In the genomic region with DNA sequence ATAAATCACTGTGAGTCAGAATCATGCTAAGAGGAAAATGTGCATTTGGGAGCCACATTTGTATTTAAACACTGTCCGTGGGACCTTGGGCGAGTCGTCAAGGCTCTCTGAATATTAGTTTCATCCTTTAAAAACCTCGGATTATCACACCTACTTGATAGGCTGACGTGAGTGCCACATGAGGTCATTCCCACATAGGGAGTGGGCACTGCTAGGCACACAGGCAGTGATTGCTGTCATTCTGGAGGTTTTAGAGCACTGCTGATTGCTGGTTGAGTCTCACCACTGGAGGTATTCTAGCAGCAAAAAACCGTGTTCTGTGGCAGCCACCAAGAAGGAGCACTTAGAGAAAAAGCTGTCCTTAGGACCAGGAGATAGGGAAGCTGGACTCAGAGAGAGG, we compare ENCODE assay signal across 1 cellular context.
A peak's percentile ranks its signal among the peaks of the same experiment; 100 is the strongest.
TF ChIP-seq lines count a peak whose summit lies in the region.

No MANE protein-coding gene starts in this region.

TF ChIP-seq in HEK293, 187 proteins besides CTCF, POLR2A, EP300 and RAD21 (continued from another document):
- TF ChIP-seq, protein P1, sequence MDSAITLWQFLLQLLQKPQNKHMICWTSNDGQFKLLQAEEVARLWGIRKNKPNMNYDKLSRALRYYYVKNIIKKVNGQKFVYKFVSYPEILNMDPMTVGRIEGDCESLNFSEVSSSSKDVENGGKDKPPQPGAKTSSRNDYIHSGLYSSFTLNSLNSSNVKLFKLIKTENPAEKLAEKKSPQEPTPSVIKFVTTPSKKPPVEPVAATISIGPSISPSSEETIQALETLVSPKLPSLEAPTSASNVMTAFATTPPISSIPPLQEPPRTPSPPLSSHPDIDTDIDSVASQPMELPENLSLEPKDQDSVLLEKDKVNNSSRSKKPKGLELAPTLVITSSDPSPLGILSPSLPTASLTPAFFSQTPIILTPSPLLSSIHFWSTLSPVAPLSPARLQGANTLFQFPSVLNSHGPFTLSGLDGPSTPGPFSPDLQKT (IDR thresholded peaks at IDR 0.05; ENCODE audit: borderline replicate concordance, low read depth, low read length): no peak
- TF ChIP-seq ZNF248 (tag by site-specific recombination; IDR thresholded peaks at IDR 0.05): no peak
- TF ChIP-seq GLIS1 (tag by site-specific recombination; IDR thresholded peaks at IDR 0.05): peak; percentile 68
- TF ChIP-seq KLF1 (tag by site-specific recombination; IDR thresholded peaks at IDR 0.05): no peak
- TF ChIP-seq, protein P2, sequence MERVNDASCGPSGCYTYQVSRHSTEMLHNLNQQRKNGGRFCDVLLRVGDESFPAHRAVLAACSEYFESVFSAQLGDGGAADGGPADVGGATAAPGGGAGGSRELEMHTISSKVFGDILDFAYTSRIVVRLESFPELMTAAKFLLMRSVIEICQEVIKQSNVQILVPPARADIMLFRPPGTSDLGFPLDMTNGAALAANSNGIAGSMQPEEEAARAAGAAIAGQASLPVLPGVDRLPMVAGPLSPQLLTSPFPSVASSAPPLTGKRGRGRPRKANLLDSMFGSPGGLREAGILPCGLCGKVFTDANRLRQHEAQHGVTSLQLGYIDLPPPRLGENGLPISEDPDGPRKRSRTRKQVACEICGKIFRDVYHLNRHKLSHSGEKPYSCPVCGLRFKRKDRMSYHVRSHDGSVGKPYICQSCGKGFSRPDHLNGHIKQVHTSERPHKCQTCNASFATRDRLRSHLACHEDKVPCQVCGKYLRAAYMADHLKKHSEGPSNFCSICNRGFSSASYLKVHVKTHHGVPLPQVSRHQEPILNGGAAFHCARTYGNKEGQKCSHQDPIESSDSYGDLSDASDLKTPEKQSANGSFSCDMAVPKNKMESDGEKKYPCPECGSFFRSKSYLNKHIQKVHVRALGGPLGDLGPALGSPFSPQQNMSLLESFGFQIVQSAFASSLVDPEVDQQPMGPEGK (tag by site-specific recombination; IDR thresholded peaks at IDR 0.05): peak; percentile 18; the same call in 1 of the 2 replicates
- TF ChIP-seq ZFHX2 (tag by site-specific recombination; conservative IDR thresholded peaks at IDR 0.05): peak; percentile 51
- TF ChIP-seq ZIC2 (tag by site-specific recombination; IDR thresholded peaks at IDR 0.05): 0 out of 2 replicates have a peak, but pooled peaks have one; percentile 25
- peak; percentile 60; the same call in 1 of the 2 replicates for TF ChIP-seq ZNF629 (tag by site-specific recombination; IDR thresholded peaks at IDR 0.05)
- TF ChIP-seq GFI1B (tag by site-specific recombination; IDR thresholded peaks at IDR 0.05): peak; percentile 19; the same call in 1 of the 2 replicates
- TF ChIP-seq ZBTB21 (tag by site-specific recombination; IDR thresholded peaks at IDR 0.05): 0 out of 2 replicates have a peak, but pooled peaks have one; percentile 20
- TF ChIP-seq, protein P3, sequence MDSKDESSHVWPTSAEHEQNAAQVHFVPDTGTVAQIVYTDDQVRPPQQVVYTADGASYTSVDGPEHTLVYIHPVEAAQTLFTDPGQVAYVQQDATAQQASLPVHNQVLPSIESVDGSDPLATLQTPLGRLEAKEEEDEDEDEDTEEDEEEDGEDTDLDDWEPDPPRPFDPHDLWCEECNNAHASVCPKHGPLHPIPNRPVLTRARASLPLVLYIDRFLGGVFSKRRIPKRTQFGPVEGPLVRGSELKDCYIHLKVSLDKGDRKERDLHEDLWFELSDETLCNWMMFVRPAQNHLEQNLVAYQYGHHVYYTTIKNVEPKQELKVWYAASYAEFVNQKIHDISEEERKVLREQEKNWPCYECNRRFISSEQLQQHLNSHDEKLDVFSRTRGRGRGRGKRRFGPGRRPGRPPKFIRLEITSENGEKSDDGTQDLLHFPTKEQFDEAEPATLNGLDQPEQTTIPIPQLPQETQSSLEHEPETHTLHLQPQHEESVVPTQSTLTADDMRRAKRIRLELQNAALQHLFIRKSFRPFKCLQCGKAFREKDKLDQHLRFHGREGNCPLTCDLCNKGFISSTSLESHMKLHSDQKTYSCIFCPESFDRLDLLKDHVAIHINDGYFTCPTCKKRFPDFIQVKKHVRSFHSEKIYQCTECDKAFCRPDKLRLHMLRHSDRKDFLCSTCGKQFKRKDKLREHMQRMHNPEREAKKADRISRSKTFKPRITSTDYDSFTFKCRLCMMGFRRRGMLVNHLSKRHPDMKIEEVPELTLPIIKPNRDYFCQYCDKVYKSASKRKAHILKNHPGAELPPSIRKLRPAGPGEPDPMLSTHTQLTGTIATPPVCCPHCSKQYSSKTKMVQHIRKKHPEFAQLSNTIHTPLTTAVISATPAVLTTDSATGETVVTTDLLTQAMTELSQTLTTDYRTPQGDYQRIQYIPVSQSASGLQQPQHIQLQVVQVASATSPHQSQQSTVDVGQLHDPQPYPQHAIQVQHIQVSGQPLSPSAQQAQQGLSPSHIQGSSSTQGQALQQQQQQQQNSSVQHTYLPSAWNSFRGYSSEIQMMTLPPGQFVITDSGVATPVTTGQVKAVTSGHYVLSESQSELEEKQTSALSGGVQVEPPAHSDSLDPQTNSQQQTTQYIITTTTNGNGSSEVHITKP (tag by site-specific recombination; IDR thresholded peaks at IDR 0.05): 0 out of 2 replicates have a peak, but pooled peaks have one; percentile 12
- TF ChIP-seq, protein P4, sequence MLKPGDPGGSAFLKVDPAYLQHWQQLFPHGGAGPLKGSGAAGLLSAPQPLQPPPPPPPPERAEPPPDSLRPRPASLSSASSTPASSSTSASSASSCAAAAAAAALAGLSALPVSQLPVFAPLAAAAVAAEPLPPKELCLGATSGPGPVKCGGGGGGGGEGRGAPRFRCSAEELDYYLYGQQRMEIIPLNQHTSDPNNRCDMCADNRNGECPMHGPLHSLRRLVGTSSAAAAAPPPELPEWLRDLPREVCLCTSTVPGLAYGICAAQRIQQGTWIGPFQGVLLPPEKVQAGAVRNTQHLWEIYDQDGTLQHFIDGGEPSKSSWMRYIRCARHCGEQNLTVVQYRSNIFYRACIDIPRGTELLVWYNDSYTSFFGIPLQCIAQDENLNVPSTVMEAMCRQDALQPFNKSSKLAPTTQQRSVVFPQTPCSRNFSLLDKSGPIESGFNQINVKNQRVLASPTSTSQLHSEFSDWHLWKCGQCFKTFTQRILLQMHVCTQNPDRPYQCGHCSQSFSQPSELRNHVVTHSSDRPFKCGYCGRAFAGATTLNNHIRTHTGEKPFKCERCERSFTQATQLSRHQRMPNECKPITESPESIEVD (tag by site-specific recombination; IDR thresholded peaks at IDR 0.05): 0 out of 2 replicates have a peak, but pooled peaks have one; percentile 17
- TF ChIP-seq ZNF423 (tag by site-specific recombination; IDR thresholded peaks at IDR 0.05): no peak
- TF ChIP-seq ZNF747 (tag by site-specific recombination; IDR thresholded peaks at IDR 0.05): no peak
